In genomic region chr12:19440019-19440858, GRCh38 we compare ENCODE assay signal across 8 cellular contexts. TPM values are rescaled to one million over a fixed set of nuclear protein-coding genes. Genes with fewer than 3 reads are reported as not detected.
A peak's percentile ranks its signal among the peaks of the same experiment; 100 is the strongest.
DNase-seq lines count a peak whose midpoint lies in the region; ATAC-seq and TF ChIP-seq lines count a peak whose summit lies in the region.

No MANE protein-coding gene starts in this region.

- H3K4me1 Mint-ChIP-seq in HFFc6 (ENCODE audit: low read depth): peaks cover 51% of the 10 kb centered on the region

- in situ Hi-C loops in GM13976 (cut with MboI; ENCODE audit: low sequenced_read_pairs, unreplicated experiment): no loop called here

- no peak for TF ChIP-seq CTCF in GM13976 (IDR thresholded peaks at IDR 0.05; ENCODE audit: borderline replicate concordance, control extremely low read depth, extremely low read depth, insufficient read depth, missing control alignments)
- TF ChIP-seq CTCF in HFFc6 (IDR thresholded peaks at IDR 0.05): no peak

- peaks cover 29% of the 10 kb centered on the region for H3K36me3 Mint-ChIP-seq in HFFc6 (ENCODE audit: low read depth)

- peak; percentile 73 for DNase-seq in GM13976 (ENCODE audit: low spot score)
- no peak for DNase-seq in HFFc6
- peak; percentile 36 for DNase-seq in NCI-H1105 treated with DMSO at 0.1 percent for 48 hours (lab: John Stamatoyannopoulos, UW)
- DNase-seq in activated CD4-positive, alpha-beta T cell treated with anti-CD3 and anti-CD28 coated beads for 4 hours: peak; percentile 44 to 46
- peak; percentile 57 for DNase-seq in left lobe of liver (ENCODE audit: low spot score)
- peak; percentile 31 for DNase-seq in stimulated activated CD4-positive, alpha-beta T cell treated with anti-CD3 and anti-CD28 coated beads, Interleukin-2, amount 100 ng/mL, for 4 hours (ENCODE audit: low read depth)
- no peak for DNase-seq in amniotic stem cell (lab: John Stamatoyannopoulos, UW)

- peak overlapping the region; percentile 98 for H3K27ac Mint-ChIP-seq in HFFc6

- peaks cover 1% of the 10 kb centered on the region; the same call in 1 of the 2 replicates for H3K27me3 Mint-ChIP-seq in HFFc6 (ENCODE audit: insufficient read depth)

- peak; percentile 48 for ATAC-seq in left lobe of liver

- peak overlapping the region; percentile 89 for H3K27ac ChIP-seq in cingulate gyrus (ENCODE audit: low read depth, low read length)

- no peaks in the 10 kb centered on the region for H3K9me3 Mint-ChIP-seq in HFFc6

- H3K4me3 Mint-ChIP-seq in HFFc6: peak overlapping the region; percentile 98

RNA-seq across cellular contexts. Expression of gene AEBP2, which starts 0.9 kb away (rescaled TPM):
- total RNA-seq in HFFc6 (2021; fragmentation: NEBNext Ultra II Directional; extraction: Animal tissue kit (Norgen Biotek cat#: 25700)): 10 to 100 TPM; 36.8 to 43.4 (median 39.1) TPM
- 8.5 TPM for total RNA-seq in left lobe of liver

Comparison
In these comparisons a context has a peak if more than half of its experiments do, and no peak if none do; other contexts are left out.
1. DNase-seq: peak in GM13976 (single experiment), NCI-H1105 treated with DMSO at 0.1 percent for 48 hours (single experiment), activated CD4-positive, alpha-beta T cell treated with anti-CD3 and anti-CD28 coated beads for 4 hours (2 of 2), left lobe of liver (single experiment) and stimulated activated CD4-positive, alpha-beta T cell treated with anti-CD3 and anti-CD28 coated beads, Interleukin-2, amount 100 ng/mL, for 4 hours (single experiment); none in HFFc6 (single experiment) and amniotic stem cell (single experiment).